Comparison of ENCODE assay signal across 22 cellular contexts in genomic region chr4:1401409-1402020, GRCh38. TPM values are rescaled to one million over a fixed set of nuclear protein-coding genes. Genes with fewer than 3 reads are reported as not detected.
DNase-seq lines count a peak whose midpoint lies in the region; ATAC-seq, FAIRE-seq and TF ChIP-seq lines count a peak whose summit lies in the region.
"Had no signal": no experiment of that assay in that cellular context is flagged by ENCODE, and none has a peak within 500 bp of the region (broad histone marks: within the 10 kb centered on the region; RNA-seq: fewer than 3 reads in every experiment).

No MANE protein-coding gene starts in this region.

- H3K4me3 ChIP-seq in A549 (no peak overlapping the region), colonic mucosa (no peak overlapping the region)
- H3K4me3 ChIP-seq: SK-N-MC, testis had no signal

- H3K4me2 ChIP-seq in A549 = no peak overlapping the region

- no peaks in the 10 kb centered on the region for H3K36me3 ChIP-seq in colonic mucosa

- FAIRE-seq in A549 (lab: Jason Lieb, UNC) = no peak
- FAIRE-seq: bronchial epithelial cell, HTR-8/SVneo had no signal

- no peak for TF ChIP-seq CTCF in A549 (IDR thresholded peaks at IDR 0.05)
- TF ChIP-seq CTCF in CD14-positive monocyte (IDR thresholded peaks at IDR 0.05) = no peak
- TF ChIP-seq CTCF in colonic mucosa (IDR thresholded peaks at IDR 0.05) = no peak

- POLR2A ChIA-PET in A549 (lab: Yijun Ruan, JAX) = no interaction called here

- H3K4me3 Mint-ChIP-seq in CD14-positive monocyte = peak overlapping the region in 1 of 2 donors; percentile 84
- H3K4me3 Mint-ChIP-seq in activated T-cell treated with anti-CD3 and anti-CD28 coated beads, Interleukin-2, amount 50 U/mL, for 4 hours = no peak overlapping the region
- H3K4me3 Mint-ChIP-seq: GM23338, nephron had no signal

- peaks cover 52 to 67% (median 53%) of the 10 kb centered on the region in 3 donors for H3K27me3 Mint-ChIP-seq in CD14-positive monocyte (ENCODE audit: low read depth in 3 of 3)
- peaks cover 35% of the 10 kb centered on the region for H3K27me3 Mint-ChIP-seq in activated T-cell treated with anti-CD3 and anti-CD28 coated beads, Interleukin-2, amount 50 U/mL, for 4 hours (ENCODE audit: low read depth)

- TF ChIP-seq EP300 in A549 (IDR thresholded peaks at IDR 0.05) = no peak

- H3K9me3 Mint-ChIP-seq in CD14-positive monocyte = peaks cover 20 to 45% (median 35%) of the 10 kb centered on the region in 7 donors
- H3K9me3 Mint-ChIP-seq in activated T-cell treated with anti-CD3 and anti-CD28 coated beads, Interleukin-2, amount 50 U/mL, for 4 hours = no peaks in the 10 kb centered on the region

- H3K9ac ChIP-seq in colonic mucosa (ENCODE audit: low read depth in 2 of 2, low read length in 2 of 2) = no peak overlapping the region

- H3K27ac ChIP-seq in A549 = no peak overlapping the region
- H3K27ac ChIP-seq in colonic mucosa = no peak overlapping the region
- H3K27ac ChIP-seq: SK-N-MC, testis had no signal

- no peak overlapping the region for H3K27ac Mint-ChIP-seq in CD14-positive monocyte
- H3K27ac Mint-ChIP-seq: activated naive CD4-positive, alpha-beta T cell treated with anti-CD3 and anti-CD28 coated beads, Interleukin-2, amount 50 U/mL, for 72 hours; GM23338; nephron had no signal

- intact Hi-C loops in CD14-positive monocyte (cut with micrococcal nuclease) = no loop called here
- intact Hi-C loops in colonic mucosa (cut with DNase I) = no loop called here

- H3K27me3 ChIP-seq in colonic mucosa = peaks cover 58% of the 10 kb centered on the region
- H3K27me3 ChIP-seq: testis had no signal

- CTCF ChIA-PET in A549 (lab: Yijun Ruan, JAX) = interaction anchor here (1.3 to 1.4 kb wide), 2 partner anchors 10 to 116 kb away, joined by 3 read pairs; no protein-coding TSS in a partner anchor

- H3K4me1 ChIP-seq in A549 (no peaks in the 10 kb centered on the region), colonic mucosa (no peaks in the 10 kb centered on the region)

- peaks cover 1 to 6% of the 10 kb centered on the region in 2 donors for H3K36me3 Mint-ChIP-seq in CD14-positive monocyte
- no peaks in the 10 kb centered on the region for H3K36me3 Mint-ChIP-seq in activated T-cell treated with anti-CD3 and anti-CD28 coated beads, Interleukin-2, amount 50 U/mL, for 4 hours (ENCODE audit: insufficient read depth)

- TF ChIP-seq POLR2A in A549 (IDR thresholded peaks at IDR 0.05; ENCODE audit: low read length) = no peak

- DNase-seq in A549 (ENCODE audit: low read depth in 1 of 2, low spot score in 1 of 2) (no peak), CD14-positive monocyte (ENCODE audit: low spot score) (peak; percentile 42), mesenteric fat pad (ENCODE audit: low spot score) (peak; percentile 83), colonic mucosa (no peak)
- peak; percentile 2 for DNase-seq in activated T-cell treated with anti-CD3 and anti-CD28 coated beads, Interleukin-2, amount 50 U/mL, for 4 hours
- DNase-seq: activated CD4-positive, alpha-beta T cell treated with anti-CD3 and anti-CD28 coated beads, Interleukin-2, amount 50 U/mL, for 48 hours; C1 segment of cervical spinal cord; DND-41; effector memory CD4-positive, alpha-beta T cell; NCI-H1694; NCI-H446 had no signal

- H3K9me3 ChIP-seq in A549 = no peaks in the 10 kb centered on the region; the same call in 1 of the 3 replicates
- H3K9me3 ChIP-seq in colonic mucosa = no peaks in the 10 kb centered on the region
- H3K9me3 ChIP-seq: testis had no signal

- ATAC-seq in A549 (peak; percentile 31 to 48; a peak in 5 of 6 replicates), HG03521 (IDR thresholded peaks at IDR 0.05; ENCODE audit: unreplicated experiment) (no peak), HG02798 (IDR thresholded peaks at IDR 0.05; ENCODE audit: poor library complexity, unreplicated experiment) (no peak), HG03108 (IDR thresholded peaks at IDR 0.05; ENCODE audit: unreplicated experiment) (no peak)
- ATAC-seq in activated T-cell treated with anti-CD3 and anti-CD28 coated beads, Interleukin-2, amount 50 U/mL, for 4 hours = no peak
- ATAC-seq: activated naive CD4-positive, alpha-beta T cell treated with anti-CD3 and anti-CD28 coated beads, Interleukin-2, amount 50 U/mL, for 72 hours had no signal

- TF ChIP-seq RAD21 in A549 (conservative IDR thresholded peaks at IDR 0.05 in 1 of 2, IDR thresholded peaks at IDR 0.05 in 1 of 2) = no peak

- no peaks in the 10 kb centered on the region for H3K4me1 Mint-ChIP-seq in CD14-positive monocyte
- peaks cover 8% of the 10 kb centered on the region for H3K4me1 Mint-ChIP-seq in activated T-cell treated with anti-CD3 and anti-CD28 coated beads, Interleukin-2, amount 50 U/mL, for 4 hours (ENCODE audit: low read depth)
- H3K4me1 Mint-ChIP-seq: nephron had no signal

- WGBS in A549 (ENCODE audit: missing lambda C conversion rate) = 50% methylated on average over 4 of the region's 18 CpGs

TF ChIP-seq in A549, 52 proteins besides CTCF, POLR2A, EP300 and RAD21:
- TF ChIP-seq HDAC2 (IDR thresholded peaks at IDR 0.05) = no peak
- no peak for TF ChIP-seq KDM1A (IDR thresholded peaks at IDR 0.05; ENCODE audit: low read depth)
- TF ChIP-seq USF2 (IDR thresholded peaks at IDR 0.05) = no peak
- no peak for TF ChIP-seq RNF2 (IDR thresholded peaks at IDR 0.05; ENCODE audit: borderline replicate concordance, low read depth)
- no peak for TF ChIP-seq NPAS2 (CRISPR knock-in tag; IDR thresholded peaks at IDR 0.05; ENCODE audit: borderline replicate concordance)
- TF ChIP-seq JUN (IDR thresholded peaks at IDR 0.05) = no peak
- no peak for TF ChIP-seq RARB (CRISPR knock-in tag; IDR thresholded peaks at IDR 0.05)
- no peak for TF ChIP-seq ZFP36 (IDR thresholded peaks at IDR 0.05; ENCODE audit: borderline replicate concordance, partially characterized antibody)
- TF ChIP-seq RCOR1 (IDR thresholded peaks at IDR 0.05; ENCODE audit: low read depth, low read length) = no peak
- no peak for TF ChIP-seq CBX2 (IDR thresholded peaks at IDR 0.05; ENCODE audit: borderline replicate concordance, low read depth)
- no peak for TF ChIP-seq FOSL2 (IDR thresholded peaks at IDR 0.05)
- TF ChIP-seq FOSL2 (CRISPR knock-in tag; IDR thresholded peaks at IDR 0.05) = no peak
- TF ChIP-seq SMC3 (IDR thresholded peaks at IDR 0.05) = no peak
- TF ChIP-seq JUNB (IDR thresholded peaks at IDR 0.05) = no peak
- TF ChIP-seq CHD2 (IDR thresholded peaks at IDR 0.05; ENCODE audit: low read length, partially characterized antibody) = no peak
- no peak for TF ChIP-seq ZC3H11A (IDR thresholded peaks at IDR 0.05)
- no peak for TF ChIP-seq ZSCAN20 (CRISPR knock-in tag; IDR thresholded peaks at IDR 0.05)
- no peak for TF ChIP-seq NR3C1 (IDR thresholded peaks at IDR 0.05)

RNA-seq across cellular contexts. Expression of gene NKX1-1, which starts 4.7 kb away (rescaled TPM):
- polyA plus RNA-seq in A549 (2011; rRNA removed) = not detected in 2 replicates
- not detected in 2 replicates for polyA plus RNA-seq in A549 (2012; cell fraction: cytosol; rRNA removed)
- polyA plus RNA-seq in A549 (2012; cell fraction: nucleus; rRNA removed) = not detected in 2 replicates
- polyA plus RNA-seq in A549 (2017; fragmentation: RNase III; extraction: RNeasy Plus Mini Kit Qiagen cat#74134 plus additional on column Dnase treatment) = not detected in 3 replicates
- not detected in 2 replicates for polyA minus RNA-seq in A549 (2011; rRNA and poly(A)+ RNA removed)
- polyA plus RNA-seq in CD14-positive monocyte = not detected
- not detected for total RNA-seq in activated T-cell treated with anti-CD3 and anti-CD28 coated beads, Interleukin-2, amount 50 U/mL, for 4 hours
- total RNA-seq in mesenteric fat pad = not detected
- not detected for total RNA-seq in colonic mucosa
- total RNA-seq: activated naive CD4-positive, alpha-beta T cell treated with anti-CD3 and anti-CD28 coated beads, Interleukin-2, amount 50 U/mL, for 72 hours; bronchial epithelial cell; GM23338; lung microvascular endothelial cell had no signal
- polyA plus RNA-seq: GM23338 had no signal

RNA-seq across cellular contexts. Expression of gene UVSSA, which starts 54.5 kb away (rescaled TPM):
- polyA plus RNA-seq in A549 (2011; rRNA removed) (6.3 and 6.9 TPM in 2 replicates), A549 (2017; fragmentation: RNase III; extraction: RNeasy Plus Mini Kit Qiagen cat#74134 plus additional on column Dnase treatment) (4.3 to 5.4 TPM (median 4.5 TPM) in 3 replicates), CD14-positive monocyte (1 to 10 TPM; 2.6 to 4.8 TPM)
- 6.8 and 7.9 TPM in 2 replicates for polyA plus RNA-seq in A549 (2012; cell fraction: cytosol; rRNA removed)
- 28.0 and 46.1 TPM in 2 replicates for polyA plus RNA-seq in A549 (2012; cell fraction: nucleus; rRNA removed)
- polyA minus RNA-seq in A549 (2011; rRNA and poly(A)+ RNA removed) = 4.3 and 6.2 TPM in 2 replicates
- total RNA-seq in activated T-cell treated with anti-CD3 and anti-CD28 coated beads, Interleukin-2, amount 50 U/mL, for 4 hours = 10 to 100 TPM; 17.2 to 20.5 (median 18.9) TPM
- total RNA-seq in mesenteric fat pad (19.0 TPM), colonic mucosa (10 to 100 TPM; 16.7 to 55.7 TPM)

Comparison
In these comparisons a context has a peak if more than half of its experiments do, and no peak if none do; other contexts are left out.
1. ATAC-seq: peak in A549 (2 of 2); none in activated T-cell treated with anti-CD3 and anti-CD28 coated beads, Interleukin-2, amount 50 U/mL, for 4 hours (0 of 2), HG03521 (single experiment), HG02798 (single experiment) and HG03108 (single experiment).
2. DNase-seq: peak in CD14-positive monocyte (single experiment), activated T-cell treated with anti-CD3 and anti-CD28 coated beads, Interleukin-2, amount 50 U/mL, for 4 hours (single experiment) and mesenteric fat pad (single experiment); none in A549 (0 of 2) and colonic mucosa (single experiment).